In the genomic region with DNA sequence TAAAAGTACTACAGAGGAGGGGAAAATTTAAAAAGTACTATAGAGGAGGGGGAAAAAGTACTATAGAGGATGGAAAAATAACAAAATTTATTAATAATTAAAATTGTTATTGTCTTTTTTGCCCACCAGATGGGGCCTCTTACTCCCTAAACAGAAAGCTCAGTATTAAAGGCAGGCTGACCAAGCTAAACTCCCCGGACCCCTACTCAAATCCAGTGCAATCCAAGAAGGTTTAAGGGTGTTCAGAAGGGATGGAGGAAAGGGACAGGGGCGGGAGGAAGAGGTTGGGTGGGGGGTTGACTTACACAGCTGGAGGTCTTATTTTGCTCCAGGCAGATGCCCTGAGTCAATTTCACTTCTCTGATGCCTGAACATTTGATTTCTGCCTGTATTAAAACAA, we compare ENCODE assay signal across 10 cellular contexts. TPM values are rescaled to one million over a fixed set of nuclear protein-coding genes. Genes with fewer than 3 reads are reported as not detected.
DNase-seq lines count a peak whose midpoint lies in the region; ATAC-seq and TF ChIP-seq lines count a peak whose summit lies in the region.
"Had no signal": no experiment of that assay in that cellular context is flagged by ENCODE, and none has a peak within 500 bp of the region (broad histone marks: within the 10 kb centered on the region; RNA-seq: fewer than 3 reads in every experiment).

No MANE protein-coding gene starts in this region.

- H3K4me1 ChIP-seq in osteoblast (ENCODE audit: insufficient read depth, low read length): no peaks in the 10 kb centered on the region

- H3K27me3 ChIP-seq in osteoblast (ENCODE audit: insufficient read depth, low read length): no peaks in the 10 kb centered on the region

- H3K36me3 ChIP-seq in osteoblast (ENCODE audit: insufficient read depth, low read length): no peaks in the 10 kb centered on the region

- no peak overlapping the region for H2AFZ ChIP-seq in osteoblast (ENCODE audit: low read length)

- H3K36me3 Mint-ChIP-seq in CD14-positive monocyte (no peaks in the 10 kb centered on the region), natural killer cell (no peaks in the 10 kb centered on the region)
- no peaks in the 10 kb centered on the region for H3K36me3 Mint-ChIP-seq in stimulated activated naive B cell treated with anti-CD40 and anti-IgM and Interleukin-4, amounts not matched to agents 10 μg/mL and 1 μg/mL and 100 μg/mL, for 72 hours
- H3K36me3 Mint-ChIP-seq: T-cell had no signal

- no peaks in the 10 kb centered on the region for H4K20me1 ChIP-seq in osteoblast (ENCODE audit: insufficient read depth, low read length)

- no peak overlapping the region for H3K27ac ChIP-seq in osteoblast (ENCODE audit: low read depth, low read length)

- H3K4me3 ChIP-seq in osteoblast (ENCODE audit: insufficient read depth, low read length): no peak overlapping the region

- TF ChIP-seq CTCF in CD14-positive monocyte (IDR thresholded peaks at IDR 0.05): peak; percentile 31
- TF ChIP-seq CTCF in osteoblast (IDR thresholded peaks at IDR 0.05; ENCODE audit: extremely low read depth, low read depth, low read length): peak; percentile 29
- no peak for TF ChIP-seq CTCF in natural killer cell (IDR thresholded peaks at IDR 0.05)

- no peaks in the 10 kb centered on the region for H3K79me2 ChIP-seq in osteoblast (ENCODE audit: insufficient read depth, low read length)

- H3K4me1 Mint-ChIP-seq in CD14-positive monocyte: peaks cover 2% of the 10 kb centered on the region
- H3K4me1 Mint-ChIP-seq in stimulated activated naive B cell treated with anti-CD40 and anti-IgM and Interleukin-4, amounts not matched to agents 10 μg/mL and 1 μg/mL and 100 μg/mL, for 72 hours: peaks cover 3 to 19% of the 10 kb centered on the region in 2 donors
- H3K4me1 Mint-ChIP-seq in natural killer cell: no peaks in the 10 kb centered on the region
- H3K4me1 Mint-ChIP-seq: activated T-helper 17 cell treated with anti-CD3 and anti-CD28 coated beads, Interleukin-2, amount 50 U/mL, for 72 hours; T-cell had no signal

- intact Hi-C loops in CD14-positive monocyte (cut with micrococcal nuclease): no loop called here
- intact Hi-C loops in natural killer cell (cut with micrococcal nuclease): no loop called here

- H3K9me3 Mint-ChIP-seq in CD14-positive monocyte: no peaks in the 10 kb centered on the region
- peaks cover 0 to 2% of the 10 kb centered on the region in 2 donors for H3K9me3 Mint-ChIP-seq in stimulated activated naive B cell treated with anti-CD40 and anti-IgM and Interleukin-4, amounts not matched to agents 10 μg/mL and 1 μg/mL and 100 μg/mL, for 72 hours
- H3K9me3 Mint-ChIP-seq in natural killer cell: no peaks in the 10 kb centered on the region
- H3K9me3 Mint-ChIP-seq: activated T-helper 17 cell treated with anti-CD3 and anti-CD28 coated beads, Interleukin-2, amount 50 U/mL, for 72 hours; T-cell had no signal

- peaks cover 0 to 2% (median 0%) of the 10 kb centered on the region in 3 donors for H3K27me3 Mint-ChIP-seq in CD14-positive monocyte (ENCODE audit: low read depth in 3 of 3)
- H3K27me3 Mint-ChIP-seq in stimulated activated naive B cell treated with anti-CD40 and anti-IgM and Interleukin-4, amounts not matched to agents 10 μg/mL and 1 μg/mL and 100 μg/mL, for 72 hours: no peaks in the 10 kb centered on the region
- peaks cover 0 to 6% of the 10 kb centered on the region in 2 donors for H3K27me3 Mint-ChIP-seq in natural killer cell (ENCODE audit: low read depth in 2 of 2)
- H3K27me3 Mint-ChIP-seq: T-cell had no signal

- H3K4me3 Mint-ChIP-seq in CD14-positive monocyte: no peak overlapping the region
- H3K4me3 Mint-ChIP-seq in stimulated activated naive B cell treated with anti-CD40 and anti-IgM and Interleukin-4, amounts not matched to agents 10 μg/mL and 1 μg/mL and 100 μg/mL, for 72 hours: no peak overlapping the region
- no peak overlapping the region for H3K4me3 Mint-ChIP-seq in natural killer cell
- H3K4me3 Mint-ChIP-seq: activated T-helper 17 cell treated with anti-CD3 and anti-CD28 coated beads, Interleukin-2, amount 50 U/mL, for 72 hours; T-cell had no signal

- DNase-seq in CD14-positive monocyte (ENCODE audit: low spot score): no peak
- DNase-seq in Kasumi-1 (lab: John Stamatoyannopoulos, UW): peak; percentile 39 to 48
- DNase-seq in cerebellar cortex (ENCODE audit: low spot score): peak; percentile 8
- DNase-seq in osteoblast (ENCODE audit: insufficient read length, low spot score, missing footprints): no peak
- no peak for DNase-seq in stimulated activated naive B cell treated with anti-CD40 and anti-IgM and Interleukin-4, amounts not matched to agents 10 μg/mL and 1 μg/mL and 100 μg/mL, for 72 hours
- no peak for DNase-seq in activated naive CD4-positive, alpha-beta T cell treated with Interleukin-2 at 50 U/mL for 16 hours
- DNase-seq in natural killer cell: no peak
- no peak for DNase-seq in glomerular visceral epithelial cell (ENCODE audit: extremely low spot score)
- DNase-seq: T-cell had no signal

- no peak overlapping the region for H3K4me2 ChIP-seq in osteoblast (ENCODE audit: insufficient read depth, low read length)

- H3K27ac Mint-ChIP-seq in CD14-positive monocyte (no peak overlapping the region), natural killer cell (no peak overlapping the region)
- H3K27ac Mint-ChIP-seq in stimulated activated naive B cell treated with anti-CD40 and anti-IgM and Interleukin-4, amounts not matched to agents 10 μg/mL and 1 μg/mL and 100 μg/mL, for 72 hours: no peak overlapping the region
- H3K27ac Mint-ChIP-seq: activated T-helper 17 cell treated with anti-CD3 and anti-CD28 coated beads, Interleukin-2, amount 50 U/mL, for 72 hours; T-cell had no signal

- ATAC-seq in stimulated activated naive B cell treated with anti-CD40 and anti-IgM and Interleukin-4, amounts not matched to agents 10 μg/mL and 1 μg/mL and 100 μg/mL, for 72 hours (replicated peaks): no peak
- no peak for ATAC-seq in natural killer cell
- ATAC-seq: activated T-helper 17 cell treated with anti-CD3 and anti-CD28 coated beads, Interleukin-2, amount 50 U/mL, for 72 hours; T-cell had no signal

- no peaks in the 10 kb centered on the region for H3K9me3 ChIP-seq in osteoblast (ENCODE audit: low read depth, low read length)

RNA-seq across cellular contexts. Expression of a gene that starts 13.7 kb away (rescaled TPM):
- polyA plus RNA-seq in CD14-positive monocyte: not detected
- total RNA-seq in osteoblast: under 0.01 and 0.36 TPM in 2 replicates
- under 1 TPM in 2 of 3 donors, not detected in 1; 0.14 to 0.30 TPM for total RNA-seq in natural killer cell

Comparison
In these comparisons a context has a peak if more than half of its experiments do, and no peak if none do; other contexts are left out.
1. DNase-seq: peak in Kasumi-1 (2 of 2) and cerebellar cortex (single experiment); none in CD14-positive monocyte (single experiment), osteoblast (single experiment), stimulated activated naive B cell treated with anti-CD40 and anti-IgM and Interleukin-4, amounts not matched to agents 10 μg/mL and 1 μg/mL and 100 μg/mL, for 72 hours (single experiment), activated naive CD4-positive, alpha-beta T cell treated with Interleukin-2 at 50 U/mL for 16 hours (single experiment), natural killer cell (single experiment) and glomerular visceral epithelial cell (single experiment).